In the genomic region with DNA sequence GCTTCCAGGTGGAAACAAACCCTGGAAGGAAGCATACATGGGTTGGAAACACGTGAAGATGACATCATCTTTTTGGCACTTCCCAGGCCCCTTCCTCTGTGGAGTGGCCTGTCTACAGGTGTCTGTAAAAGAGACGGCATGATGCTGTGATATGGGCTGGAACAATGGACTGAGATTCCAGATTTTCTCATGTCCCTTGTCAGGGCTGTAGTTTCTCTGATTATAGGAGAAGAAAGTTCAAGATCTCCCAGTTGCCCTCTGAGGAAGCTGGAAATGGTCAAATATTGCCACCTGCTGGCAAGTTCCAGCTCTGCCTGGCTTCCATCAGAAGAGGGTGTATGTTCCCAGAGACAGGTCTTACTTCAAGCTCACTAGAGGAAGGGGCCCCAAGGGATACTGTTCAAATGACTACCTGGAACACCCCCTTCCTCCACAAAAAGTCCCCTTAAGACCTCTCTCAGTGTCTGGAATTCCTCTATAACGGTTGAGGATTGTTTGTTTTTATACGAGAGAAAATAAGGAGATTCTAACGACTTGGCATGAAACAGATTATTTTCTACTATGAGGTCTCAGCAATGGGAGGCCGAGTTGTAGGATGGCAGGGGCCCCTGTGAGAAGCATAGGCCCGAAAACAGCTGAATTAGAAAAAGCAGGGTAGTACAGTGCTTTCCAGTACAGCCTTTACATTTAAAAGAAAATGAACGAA, we compare ENCODE assay signal across 8 cellular contexts. TPM values are rescaled to one million over a fixed set of nuclear protein-coding genes. Genes with fewer than 3 reads are reported as not detected.
DNase-seq lines count a peak whose midpoint lies in the region; ATAC-seq and TF ChIP-seq lines count a peak whose summit lies in the region.

No MANE protein-coding gene starts in this region.

- H3K4me1 ChIP-seq in liver (ENCODE audit: control insufficient read depth in 4 of 4, insufficient read depth in 4 of 4, low read length in 3 of 4) = peaks cover 0 to 15% (median 7%) of the 10 kb centered on the region in 4 donors

- H3K27me3 ChIP-seq in liver (ENCODE audit: control insufficient read depth in 4 of 4, insufficient read depth in 4 of 4, low read length in 3 of 4) = no peaks in the 10 kb centered on the region

- H3K9me3 ChIP-seq in liver (ENCODE audit: control insufficient read depth in 4 of 4, low read length in 3 of 4) = no peaks in the 10 kb centered on the region

- no peaks in the 10 kb centered on the region for H3K36me3 ChIP-seq in liver (ENCODE audit: control insufficient read depth in 4 of 4, insufficient read depth in 3 of 4, low read depth in 1 of 4, low read length in 3 of 4)

- no peak overlapping the region for H3K9ac ChIP-seq in liver (ENCODE audit: low read depth in 1 of 2, low read length in 2 of 2)

- peak; percentile 93 for TF ChIP-seq CTCF in AG09309 (IDR thresholded peaks at IDR 0.05; ENCODE audit: control insufficient read depth, insufficient read depth, low read depth, low read length, missing control alignments)
- TF ChIP-seq CTCF in choroid plexus epithelial cell (conservative IDR thresholded peaks at IDR 0.05; ENCODE audit: low read depth, low read length) = peak; percentile 97
- peak; percentile 97 for TF ChIP-seq CTCF in liver (IDR thresholded peaks at IDR 0.05; ENCODE audit: low read depth, low read length, missing input control)

- 30% methylated on average over 8 of the region's 8 CpGs for WGBS in liver

- DNase-seq in AG09309 (ENCODE audit: low read depth) = no peak
- DNase-seq in NCI-H226 = peak; percentile 53
- peak; percentile 64 to 70 for DNase-seq in activated CD4-positive, alpha-beta T cell treated with anti-CD3 and anti-CD28 coated beads for 24 hours (ENCODE audit: low read depth in 2 of 2)
- DNase-seq in choroid plexus epithelial cell (ENCODE audit: low read depth) = peak; percentile 89
- peak in 2 of 3 experiments; percentile 65 to 69 for DNase-seq in stimulated activated CD4-positive, alpha-beta T cell treated with anti-CD3 and anti-CD28 coated beads, TNF-alpha, amount 100 ng/mL, for 4 hours (ENCODE audit: low read depth in 3 of 3)

- no peak overlapping the region for H3K4me3 ChIP-seq in AG09309 (ENCODE audit: control insufficient read depth, low read depth, low read length)
- no peak overlapping the region for H3K4me3 ChIP-seq in choroid plexus epithelial cell (ENCODE audit: low read depth, low read length)
- H3K4me3 ChIP-seq in liver (ENCODE audit: low read depth in 1 of 3, low read length in 3 of 3) = no peak overlapping the region

- TF ChIP-seq RAD21 in liver (IDR thresholded peaks at IDR 0.05) = peak; percentile 97

- peak; percentile 86 for ATAC-seq in GM18861 (IDR thresholded peaks at IDR 0.05; ENCODE audit: unreplicated experiment)
- peak; percentile 86 for ATAC-seq in HG03095 (IDR thresholded peaks at IDR 0.05; ENCODE audit: unreplicated experiment)

- H3K27ac ChIP-seq in liver (ENCODE audit: low read depth in 1 of 2, low read length in 2 of 2) = no peak overlapping the region

TF ChIP-seq in liver, 16 proteins besides CTCF, POLR2A, EP300 and RAD21:
- TF ChIP-seq, protein P1, sequence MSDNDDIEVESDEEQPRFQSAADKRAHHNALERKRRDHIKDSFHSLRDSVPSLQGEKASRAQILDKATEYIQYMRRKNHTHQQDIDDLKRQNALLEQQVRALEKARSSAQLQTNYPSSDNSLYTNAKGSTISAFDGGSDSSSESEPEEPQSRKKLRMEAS (IDR thresholded peaks at IDR 0.05) = no peak
- no peak for TF ChIP-seq YY1 (IDR thresholded peaks at IDR 0.05)
- peak; percentile 56 for TF ChIP-seq NR2F2 (IDR thresholded peaks at IDR 0.05)
- TF ChIP-seq FOXA2 (IDR thresholded peaks at IDR 0.05) = no peak
- TF ChIP-seq FOXA1 (IDR thresholded peaks at IDR 0.05) = no peak
- TF ChIP-seq, protein P2, sequence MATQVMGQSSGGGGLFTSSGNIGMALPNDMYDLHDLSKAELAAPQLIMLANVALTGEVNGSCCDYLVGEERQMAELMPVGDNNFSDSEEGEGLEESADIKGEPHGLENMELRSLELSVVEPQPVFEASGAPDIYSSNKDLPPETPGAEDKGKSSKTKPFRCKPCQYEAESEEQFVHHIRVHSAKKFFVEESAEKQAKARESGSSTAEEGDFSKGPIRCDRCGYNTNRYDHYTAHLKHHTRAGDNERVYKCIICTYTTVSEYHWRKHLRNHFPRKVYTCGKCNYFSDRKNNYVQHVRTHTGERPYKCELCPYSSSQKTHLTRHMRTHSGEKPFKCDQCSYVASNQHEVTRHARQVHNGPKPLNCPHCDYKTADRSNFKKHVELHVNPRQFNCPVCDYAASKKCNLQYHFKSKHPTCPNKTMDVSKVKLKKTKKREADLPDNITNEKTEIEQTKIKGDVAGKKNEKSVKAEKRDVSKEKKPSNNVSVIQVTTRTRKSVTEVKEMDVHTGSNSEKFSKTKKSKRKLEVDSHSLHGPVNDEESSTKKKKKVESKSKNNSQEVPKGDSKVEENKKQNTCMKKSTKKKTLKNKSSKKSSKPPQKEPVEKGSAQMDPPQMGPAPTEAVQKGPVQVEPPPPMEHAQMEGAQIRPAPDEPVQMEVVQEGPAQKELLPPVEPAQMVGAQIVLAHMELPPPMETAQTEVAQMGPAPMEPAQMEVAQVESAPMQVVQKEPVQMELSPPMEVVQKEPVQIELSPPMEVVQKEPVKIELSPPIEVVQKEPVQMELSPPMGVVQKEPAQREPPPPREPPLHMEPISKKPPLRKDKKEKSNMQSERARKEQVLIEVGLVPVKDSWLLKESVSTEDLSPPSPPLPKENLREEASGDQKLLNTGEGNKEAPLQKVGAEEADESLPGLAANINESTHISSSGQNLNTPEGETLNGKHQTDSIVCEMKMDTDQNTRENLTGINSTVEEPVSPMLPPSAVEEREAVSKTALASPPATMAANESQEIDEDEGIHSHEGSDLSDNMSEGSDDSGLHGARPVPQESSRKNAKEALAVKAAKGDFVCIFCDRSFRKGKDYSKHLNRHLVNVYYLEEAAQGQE (IDR thresholded peaks at IDR 0.05) = no peak
- TF ChIP-seq, protein P3, sequence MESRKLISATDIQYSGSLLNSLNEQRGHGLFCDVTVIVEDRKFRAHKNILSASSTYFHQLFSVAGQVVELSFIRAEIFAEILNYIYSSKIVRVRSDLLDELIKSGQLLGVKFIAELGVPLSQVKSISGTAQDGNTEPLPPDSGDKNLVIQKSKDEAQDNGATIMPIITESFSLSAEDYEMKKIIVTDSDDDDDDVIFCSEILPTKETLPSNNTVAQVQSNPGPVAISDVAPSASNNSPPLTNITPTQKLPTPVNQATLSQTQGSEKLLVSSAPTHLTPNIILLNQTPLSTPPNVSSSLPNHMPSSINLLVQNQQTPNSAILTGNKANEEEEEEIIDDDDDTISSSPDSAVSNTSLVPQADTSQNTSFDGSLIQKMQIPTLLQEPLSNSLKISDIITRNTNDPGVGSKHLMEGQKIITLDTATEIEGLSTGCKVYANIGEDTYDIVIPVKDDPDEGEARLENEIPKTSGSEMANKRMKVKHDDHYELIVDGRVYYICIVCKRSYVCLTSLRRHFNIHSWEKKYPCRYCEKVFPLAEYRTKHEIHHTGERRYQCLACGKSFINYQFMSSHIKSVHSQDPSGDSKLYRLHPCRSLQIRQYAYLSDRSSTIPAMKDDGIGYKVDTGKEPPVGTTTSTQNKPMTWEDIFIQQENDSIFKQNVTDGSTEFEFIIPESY (IDR thresholded peaks at IDR 0.05) = no peak
- TF ChIP-seq JUND (IDR thresholded peaks at IDR 0.05) = peak; percentile 45 to 64
- TF ChIP-seq SP1 (IDR thresholded peaks at IDR 0.05) = no peak
- TF ChIP-seq RXRA (IDR thresholded peaks at IDR 0.05) = peak; percentile 28 to 42
- TF ChIP-seq HNF4A (conservative IDR thresholded peaks at IDR 0.05) = no peak
- TF ChIP-seq, protein P4, sequence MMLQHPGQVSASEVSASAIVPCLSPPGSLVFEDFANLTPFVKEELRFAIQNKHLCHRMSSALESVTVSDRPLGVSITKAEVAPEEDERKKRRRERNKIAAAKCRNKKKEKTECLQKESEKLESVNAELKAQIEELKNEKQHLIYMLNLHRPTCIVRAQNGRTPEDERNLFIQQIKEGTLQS (IDR thresholded peaks at IDR 0.05) = peak; percentile 30
- no peak for TF ChIP-seq EGR1 (IDR thresholded peaks at IDR 0.05; ENCODE audit: low read depth in 2 of 2)
TF ChIP-seq in liver: peak in this region for 4.

RNA-seq across cellular contexts. Expression of a gene that starts 7.3 kb away (rescaled TPM):
- 100 to 1,000 TPM; 137 to 215 TPM for total RNA-seq in liver
- polyA plus RNA-seq in liver = 100 to 1,000 TPM in 1 of 2 donors, 10 to 100 TPM in 1; 52.7 to 116 TPM

RNA-seq across cellular contexts. Expression of a gene that starts 59.1 kb away (rescaled TPM):
- total RNA-seq in liver = 10 to 100 TPM; 11.9 to 21.8 TPM
- polyA plus RNA-seq in liver = 10 to 100 TPM; 14.2 to 28.6 TPM
